Comparison of ENCODE assay signal across 8 cellular contexts in genomic region chr12:86985298-86985697, GRCh38.
"Had no signal": no experiment of that assay in that cellular context is flagged by ENCODE, and none has a peak within 500 bp of the region (broad histone marks: within the 10 kb centered on the region; RNA-seq: fewer than 3 reads in every experiment).

No MANE protein-coding gene starts in this region.

- ATAC-seq: GM12878 had no signal

- DNase-seq: GDM1, GF-D8 had no signal

- FAIRE-seq: G401.6, GM12878, GM12891, GM12892, GM18507, GM19239 had no signal

- H3K4me3 ChIP-seq: GM12878 had no signal
